In genomic region chr12:46233985-46234384, GRCh38 we compare ENCODE assay signal across 1 cellular context.
TF ChIP-seq lines count a peak whose summit lies in the region.

No MANE protein-coding gene starts in this region.

TF ChIP-seq in WTC11, 78 proteins besides CTCF, POLR2A, EP300 and RAD21 (continued from another document):
- TF ChIP-seq, protein P1, sequence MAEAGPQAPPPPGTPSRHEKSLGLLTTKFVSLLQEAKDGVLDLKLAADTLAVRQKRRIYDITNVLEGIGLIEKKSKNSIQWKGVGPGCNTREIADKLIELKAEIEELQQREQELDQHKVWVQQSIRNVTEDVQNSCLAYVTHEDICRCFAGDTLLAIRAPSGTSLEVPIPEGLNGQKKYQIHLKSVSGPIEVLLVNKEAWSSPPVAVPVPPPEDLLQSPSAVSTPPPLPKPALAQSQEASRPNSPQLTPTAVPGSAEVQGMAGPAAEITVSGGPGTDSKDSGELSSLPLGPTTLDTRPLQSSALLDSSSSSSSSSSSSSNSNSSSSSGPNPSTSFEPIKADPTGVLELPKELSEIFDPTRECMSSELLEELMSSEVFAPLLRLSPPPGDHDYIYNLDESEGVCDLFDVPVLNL (CRISPR knock-in tag; IDR thresholded peaks at IDR 0.05; ENCODE audit: borderline replicate concordance, low read depth), result no peak
- TF ChIP-seq, protein P2, sequence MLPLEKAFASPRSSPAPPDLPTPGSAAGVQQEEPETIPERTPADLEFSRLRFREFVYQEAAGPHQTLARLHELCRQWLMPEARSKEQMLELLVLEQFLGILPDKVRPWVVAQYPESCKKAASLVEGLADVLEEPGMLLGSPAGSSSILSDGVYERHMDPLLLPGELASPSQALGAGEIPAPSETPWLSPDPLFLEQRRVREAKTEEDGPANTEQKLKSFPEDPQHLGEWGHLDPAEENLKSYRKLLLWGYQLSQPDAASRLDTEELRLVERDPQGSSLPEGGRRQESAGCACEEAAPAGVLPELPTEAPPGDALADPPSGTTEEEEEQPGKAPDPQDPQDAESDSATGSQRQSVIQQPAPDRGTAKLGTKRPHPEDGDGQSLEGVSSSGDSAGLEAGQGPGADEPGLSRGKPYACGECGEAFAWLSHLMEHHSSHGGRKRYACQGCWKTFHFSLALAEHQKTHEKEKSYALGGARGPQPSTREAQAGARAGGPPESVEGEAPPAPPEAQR (CRISPR knock-in tag; IDR thresholded peaks at IDR 0.05), result no peak
- TF ChIP-seq TCF7 (CRISPR knock-in tag; IDR thresholded peaks at IDR 0.05; ENCODE audit: low read depth) (no peak), NFE2L1 (CRISPR knock-in tag; IDR thresholded peaks at IDR 0.05) (no peak), ZNF263 (CRISPR knock-in tag; IDR thresholded peaks at IDR 0.05; ENCODE audit: low read depth) (no peak), TP53 (CRISPR knock-in tag; IDR thresholded peaks at IDR 0.05) (no peak), RORB (CRISPR knock-in tag; IDR thresholded peaks at IDR 0.05) (no peak)
- TF ChIP-seq, protein P3, sequence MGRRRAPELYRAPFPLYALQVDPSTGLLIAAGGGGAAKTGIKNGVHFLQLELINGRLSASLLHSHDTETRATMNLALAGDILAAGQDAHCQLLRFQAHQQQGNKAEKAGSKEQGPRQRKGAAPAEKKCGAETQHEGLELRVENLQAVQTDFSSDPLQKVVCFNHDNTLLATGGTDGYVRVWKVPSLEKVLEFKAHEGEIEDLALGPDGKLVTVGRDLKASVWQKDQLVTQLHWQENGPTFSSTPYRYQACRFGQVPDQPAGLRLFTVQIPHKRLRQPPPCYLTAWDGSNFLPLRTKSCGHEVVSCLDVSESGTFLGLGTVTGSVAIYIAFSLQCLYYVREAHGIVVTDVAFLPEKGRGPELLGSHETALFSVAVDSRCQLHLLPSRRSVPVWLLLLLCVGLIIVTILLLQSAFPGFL (CRISPR knock-in tag; IDR thresholded peaks at IDR 0.05; ENCODE audit: borderline replicate concordance), result no peak
